ENCODE assay signal across 20 cellular contexts in the genomic region with DNA sequence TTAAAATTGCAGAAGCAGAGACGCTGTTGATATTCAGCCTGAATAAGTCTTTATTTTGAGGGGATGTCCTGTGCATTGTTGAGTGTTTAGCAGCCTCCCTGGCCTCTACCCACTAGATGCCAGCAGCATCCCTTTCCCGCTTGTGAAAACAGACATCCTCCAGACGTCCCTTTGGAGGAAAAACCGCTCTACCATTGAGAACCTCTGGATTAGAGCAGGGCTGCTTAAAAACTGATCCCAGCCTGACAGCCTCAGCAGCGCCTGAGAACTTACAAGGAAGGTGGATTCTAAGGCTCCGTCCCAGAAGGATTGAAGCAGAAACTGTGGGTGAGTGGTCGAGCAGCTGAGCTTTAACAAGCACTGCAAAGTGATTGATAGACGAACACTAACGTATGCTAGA.
DNase-seq lines count a peak whose midpoint lies in the region; ATAC-seq and TF ChIP-seq lines count a peak whose summit lies in the region.
"Had no signal": no experiment of that assay in that cellular context is flagged by ENCODE, and none has a peak within 500 bp of the region (broad histone marks: within the 10 kb centered on the region; RNA-seq: fewer than 3 reads in every experiment).

No MANE protein-coding gene starts in this region.

- POLR2A ChIA-PET in SK-N-SH (lab: Yijun Ruan, JAX): no interaction called here

- H3K4me2 ChIP-seq in SK-N-SH (no peak overlapping the region), neuronal stem cell (ENCODE audit: insufficient read depth, low read length, poor library complexity, severe bottlenecking) (no peak overlapping the region)
- H3K4me2 ChIP-seq: A549 had no signal

- no peak overlapping the region for H4K8ac ChIP-seq in neuronal stem cell (ENCODE audit: low read depth, low read length)

- intact Hi-C loops in esophagus muscularis mucosa (cut with DNase I): no loop called here

- no peaks in the 10 kb centered on the region for H3K79me1 ChIP-seq in neuronal stem cell (ENCODE audit: low read depth, low read length)

- no peak for TF ChIP-seq POLR2A in esophagus muscularis mucosa (IDR thresholded peaks at IDR 0.05; ENCODE audit: low read depth)
- no peak for TF ChIP-seq POLR2A in suprapubic skin (IDR thresholded peaks at IDR 0.05)

- no peaks in the 10 kb centered on the region for H3K27me3 ChIP-seq in SK-N-SH (ENCODE audit: insufficient read depth)
- H3K27me3 ChIP-seq in esophagus muscularis mucosa: peaks cover 0 to 2% (median 0%) of the 10 kb centered on the region in 4 donors
- no peaks in the 10 kb centered on the region for H3K27me3 ChIP-seq in neuronal stem cell (ENCODE audit: control insufficient read depth in 3 of 3, insufficient read depth in 3 of 3, low read depth in 1 of 3, low read length in 3 of 3)
- H3K27me3 ChIP-seq in suprapubic skin: no peaks in the 10 kb centered on the region

- H3K4ac ChIP-seq in neuronal stem cell (ENCODE audit: low read length): no peak overlapping the region

- no peaks in the 10 kb centered on the region for H4K20me1 ChIP-seq in SK-N-SH (ENCODE audit: insufficient read depth)

- TF ChIP-seq EP300 in SK-N-SH (IDR thresholded peaks at IDR 0.05; ENCODE audit: borderline replicate concordance in 1 of 2, low read depth in 1 of 2, low read length in 1 of 2) (no peak), esophagus muscularis mucosa (IDR thresholded peaks at IDR 0.05) (no peak), suprapubic skin (IDR thresholded peaks at IDR 0.05) (no peak)

- 42% methylated on average over 9 of the region's 9 CpGs for WGBS in SK-N-SH (ENCODE audit: low lambda C conversion rate)
- 67% methylated on average over 9 of the region's 9 CpGs for WGBS in esophagus muscularis mucosa
- no CpG with 5 or more reads among the region's 9 CpGs for WGBS in neuronal stem cell (ENCODE audit: extremely low coverage in 2 of 2, insufficient read length in 2 of 2, insufficient replicate concordance in 1 of 2), 2 donors
- WGBS in suprapubic skin: 90% methylated on average over 9 of the region's 9 CpGs

- peaks cover 0 to 19% of the 10 kb centered on the region in 2 experiments; a peak in 1 of 4 replicates for H3K4me1 ChIP-seq in SK-N-SH (ENCODE audit: control insufficient read depth in 1 of 2, insufficient read depth in 2 of 2, low read depth in 1 of 2, low read length in 1 of 2)
- no peaks in the 10 kb centered on the region for H3K4me1 ChIP-seq in esophagus muscularis mucosa
- H3K4me1 ChIP-seq in neuronal stem cell (ENCODE audit: control insufficient read depth in 2 of 2, insufficient read depth in 1 of 2, low read depth in 1 of 2, low read length in 2 of 2): peaks cover 25% of the 10 kb centered on the region in 2 donors
- no peaks in the 10 kb centered on the region for H3K4me1 ChIP-seq in suprapubic skin
- H3K4me1 ChIP-seq: A549, HAP-1 had no signal

- CTCF ChIA-PET in SK-N-SH (lab: Yijun Ruan, JAX): interaction anchor here (0.6 to 2.4 kb wide), 3 partner anchors 35 to 376 kb away, joined by 3 to 7 read pairs (median 4); a partner anchor contains a TSS

- H2AK5ac ChIP-seq in neuronal stem cell (ENCODE audit: low read depth, low read length): no peak overlapping the region

- no peak overlapping the region for H3K18ac ChIP-seq in neuronal stem cell (ENCODE audit: low read length)

- H3K4me3 ChIP-seq in SK-N-SH (ENCODE audit: low read depth in 2 of 2, low read length in 1 of 2) (no peak overlapping the region), esophagus muscularis mucosa (no peak overlapping the region), neuronal stem cell (ENCODE audit: low read length in 2 of 2) (no peak overlapping the region), suprapubic skin (no peak overlapping the region)
- H3K4me3 ChIP-seq: A549, HAP-1 had no signal

- H2BK120ac ChIP-seq in neuronal stem cell (ENCODE audit: low read depth, low read length): no peak overlapping the region

- H3K9ac ChIP-seq in SK-N-SH: no peak overlapping the region
- H3K9ac ChIP-seq in neuronal stem cell (ENCODE audit: low read depth, low read length, poor library complexity): no peak overlapping the region

- TF ChIP-seq CTCF in SK-N-SH (IDR thresholded peaks at IDR 0.05) (no peak), esophagus muscularis mucosa (IDR thresholded peaks at IDR 0.05) (no peak), suprapubic skin (IDR thresholded peaks at IDR 0.05) (no peak)

- H3K14ac ChIP-seq in neuronal stem cell (ENCODE audit: low read length): no peak overlapping the region

- H3K9me2 ChIP-seq in SK-N-SH: no peaks in the 10 kb centered on the region

- no peak overlapping the region for H2BK5ac ChIP-seq in neuronal stem cell (ENCODE audit: low read length)

- no peak overlapping the region for H4K91ac ChIP-seq in neuronal stem cell (ENCODE audit: low read depth, low read length, poor library complexity)

- H3K36me3 ChIP-seq in SK-N-SH (replicated peaks in 1 of 2; ENCODE audit: control insufficient read depth in 1 of 2, insufficient read depth in 2 of 2, low read length in 1 of 2): no peaks in the 10 kb centered on the region
- H3K36me3 ChIP-seq in esophagus muscularis mucosa: no peaks in the 10 kb centered on the region
- no peaks in the 10 kb centered on the region for H3K36me3 ChIP-seq in neuronal stem cell (replicated peaks in 1 of 2; ENCODE audit: control insufficient read depth in 2 of 2, insufficient read depth in 2 of 2, low read length in 2 of 2)
- H3K36me3 ChIP-seq in suprapubic skin: no peaks in the 10 kb centered on the region
- H3K36me3 ChIP-seq: HAP-1 had no signal

- no peak overlapping the region for H2BK12ac ChIP-seq in neuronal stem cell (ENCODE audit: low read length)

- no peak for DNase-seq in SK-N-SH
- peak; percentile 87 for DNase-seq in esophagus muscularis mucosa (ENCODE audit: extremely low spot score)
- DNase-seq in neuronal stem cell (ENCODE audit: low spot score): no peak
- no peak for DNase-seq in stimulated activated naive CD4-positive, alpha-beta T cell treated with Interleukin-2 at 50 U/mL for 16 hours (lab: John Stamatoyannopoulos, UW)
- no peak for DNase-seq in suprapubic skin (ENCODE audit: low spot score in 2 of 2)
- DNase-seq: 8988T; ACHN; AML-193; C1 segment of cervical spinal cord; Calu3; CD4-positive, alpha-beta memory T cell; COR-L47; DMS53; DMS79 treated with DMSO at 0.1 percent for 48 hours; GOT3; HFFc6 had no signal

- H3K79me2 ChIP-seq in SK-N-SH (ENCODE audit: insufficient read depth): no peaks in the 10 kb centered on the region

- TF ChIP-seq RAD21 in SK-N-SH (IDR thresholded peaks at IDR 0.05; ENCODE audit: low read length): peak; percentile 26; the same call in 1 of the 2 replicates

- no peak for ATAC-seq in SK-N-SH treated with all-trans-retinoic acid at 6 μM for 48 hours
- no peak for ATAC-seq in HG02798 (IDR thresholded peaks at IDR 0.05; ENCODE audit: poor library complexity, unreplicated experiment)
- ATAC-seq: A549 had no signal

- H3K9me3 ChIP-seq in SK-N-SH: peaks cover 5% of the 10 kb centered on the region; the same call in 1 of the 2 replicates
- H3K9me3 ChIP-seq in esophagus muscularis mucosa: no peaks in the 10 kb centered on the region
- no peaks in the 10 kb centered on the region for H3K9me3 ChIP-seq in neuronal stem cell (replicated peaks in 1 of 2; ENCODE audit: control insufficient read depth in 2 of 2, insufficient read depth in 1 of 2, low read depth in 1 of 2, low read length in 2 of 2)
- H3K9me3 ChIP-seq in suprapubic skin: no peaks in the 10 kb centered on the region
- H3K9me3 ChIP-seq: A549, HAP-1 had no signal

- H3K23ac ChIP-seq in neuronal stem cell (ENCODE audit: low read depth, low read length, poor library complexity): no peak overlapping the region

- no peaks in the 10 kb centered on the region for H3F3A ChIP-seq in SK-N-SH (replicated peaks; ENCODE audit: insufficient read depth)

- H2BK15ac ChIP-seq in neuronal stem cell (ENCODE audit: low read length): no peak overlapping the region

- no peak overlapping the region for H2AFZ ChIP-seq in SK-N-SH (ENCODE audit: low read depth)
- H2AFZ ChIP-seq in neuronal stem cell (ENCODE audit: low read length): peak overlapping the region; percentile 21

- H3K27ac ChIP-seq in SK-N-SH (ENCODE audit: low read depth in 2 of 2, low read length in 1 of 2) (no peak overlapping the region), esophagus muscularis mucosa (replicated peaks in 1 of 4) (no peak overlapping the region), neuronal stem cell (replicated peaks; ENCODE audit: low read length) (no peak overlapping the region), suprapubic skin (no peak overlapping the region)
- H3K27ac ChIP-seq: A549 had no signal

TF ChIP-seq in SK-N-SH treated with all-trans-retinoic acid at 6 μM for 48 hours, 23 proteins besides CTCF, POLR2A, EP300 and RAD21:
- no peak for TF ChIP-seq TCF4 (CRISPR knock-in tag; IDR thresholded peaks at IDR 0.05; ENCODE audit: borderline replicate concordance)
- no peak for TF ChIP-seq ARNTL (CRISPR knock-in tag; IDR thresholded peaks at IDR 0.05; ENCODE audit: borderline replicate concordance, low read depth)
- no peak for TF ChIP-seq RARB (CRISPR knock-in tag; IDR thresholded peaks at IDR 0.05)
- TF ChIP-seq ZNF70 (CRISPR knock-in tag; IDR thresholded peaks at IDR 0.05): no peak
- no peak for TF ChIP-seq ZC3H10 (CRISPR knock-in tag; IDR thresholded peaks at IDR 0.05)
